Comparison of ENCODE assay signal across 19 cellular contexts in genomic region chr10:36662571-36662970, GRCh38.
A peak's percentile ranks its signal among the peaks of the same experiment; 100 is the strongest.
DNase-seq lines count a peak whose midpoint lies in the region; ATAC-seq and TF ChIP-seq lines count a peak whose summit lies in the region.
"Had no signal": no experiment of that assay in that cellular context is flagged by ENCODE, and none has a peak within 500 bp of the region (broad histone marks: within the 10 kb centered on the region; RNA-seq: fewer than 3 reads in every experiment).

No MANE protein-coding gene starts in this region.

- H3K9ac ChIP-seq in PC-3 (ENCODE audit: low read length), result no peak overlapping the region
- H3K9ac ChIP-seq: BLaER1 treated with 17β-estradiol and CSF1 and Interleukin-3, amounts not matched to agents 10 nM and 100 nM had no signal

- H3K27ac Mint-ChIP-seq in GM23338, result peak overlapping the region; percentile 74; the same call in 1 of the 2 replicates
- H3K27ac Mint-ChIP-seq: B cell; CD4-positive, alpha-beta T cell; CD8-positive, alpha-beta T cell had no signal

- BruUV-seq in PC-3 (replicated peaks; lab: Mats Ljungman, UMichigan), result no TSS peak

- ATAC-seq in GM23338 (no peak), PC-3 (peak; percentile 89), HG03280 (IDR thresholded peaks at IDR 0.05; ENCODE audit: unreplicated experiment) (no peak)
- ATAC-seq: A549; CD8-positive, alpha-beta T cell had no signal

- peaks cover 12% of the 10 kb centered on the region; the same call in 1 of the 2 replicates for H3K9me2 ChIP-seq in GM23338 (ENCODE audit: insufficient read depth)
- H3K9me2 ChIP-seq in PC-3 (replicated peaks; ENCODE audit: low read length), result no peaks in the 10 kb centered on the region

- H3K4me2 ChIP-seq in GM23338 (no peak overlapping the region), PC-3 (ENCODE audit: low read length) (peak overlapping the region; percentile 3; the same call in 1 of the 2 replicates), osteoblast (ENCODE audit: insufficient read depth, low read length) (no peak overlapping the region)
- H3K4me2 ChIP-seq: A549; BLaER1 treated with 17β-estradiol and CSF1 and Interleukin-3, amounts not matched to agents 10 nM and 100 nM had no signal

- peaks cover 5% of the 10 kb centered on the region for H3K27me3 Mint-ChIP-seq in GM23338 (ENCODE audit: insufficient read depth, low read depth, poor library complexity)
- H3K27me3 Mint-ChIP-seq: B cell; CD4-positive, alpha-beta T cell had no signal

- H3K27me3 ChIP-seq in GM23338 (ENCODE audit: insufficient read depth), result no peaks in the 10 kb centered on the region
- no peaks in the 10 kb centered on the region for H3K27me3 ChIP-seq in PC-3 (ENCODE audit: low read length)
- no peaks in the 10 kb centered on the region for H3K27me3 ChIP-seq in osteoblast (ENCODE audit: insufficient read depth, low read length)
- H3K27me3 ChIP-seq: BLaER1 treated with 17β-estradiol and CSF1 and Interleukin-3, amounts not matched to agents 10 nM and 100 nM had no signal

- peaks cover 4% of the 10 kb centered on the region; the same call in 1 of the 3 replicates for H3K9me3 Mint-ChIP-seq in GM23338

- H3K79me2 ChIP-seq in GM23338 (replicated peaks; ENCODE audit: insufficient read depth) (no peaks in the 10 kb centered on the region), PC-3 (ENCODE audit: low read length) (no peaks in the 10 kb centered on the region), osteoblast (ENCODE audit: insufficient read depth, low read length) (no peaks in the 10 kb centered on the region)

- H3K4me3 Mint-ChIP-seq in GM23338, result no peak overlapping the region
- H3K4me3 Mint-ChIP-seq: B cell; CD4-positive, alpha-beta T cell; CD8-positive, alpha-beta T cell had no signal

- TF ChIP-seq CTCF in GM23338 (conservative IDR thresholded peaks at IDR 0.05; ENCODE audit: low read depth in 2 of 2) (no peak), PC-3 (conservative IDR thresholded peaks at IDR 0.05; ENCODE audit: low read depth, low read length) (no peak), VCaP (conservative IDR thresholded peaks at IDR 0.05) (no peak), osteoblast (IDR thresholded peaks at IDR 0.05; ENCODE audit: extremely low read depth, low read depth, low read length) (no peak)

- no peaks in the 10 kb centered on the region for H4K20me1 ChIP-seq in GM23338 (replicated peaks; ENCODE audit: insufficient read depth)
- no peaks in the 10 kb centered on the region for H4K20me1 ChIP-seq in PC-3 (ENCODE audit: low read length)
- no peaks in the 10 kb centered on the region for H4K20me1 ChIP-seq in osteoblast (ENCODE audit: insufficient read depth, low read length)
- H4K20me1 ChIP-seq: BLaER1 treated with 17β-estradiol and CSF1 and Interleukin-3, amounts not matched to agents 10 nM and 100 nM had no signal

- POLR2A ChIA-PET in PC-3 (lab: Charles Lee; ENCODE audit: unreplicated experiment), result no interaction called here

- CTCF ChIA-PET in PC-3 (lab: Charles Lee), result interaction anchor here (0.6 kb wide), 1 partner anchor 472 kb away, joined by 3 read pairs; no protein-coding TSS in a partner anchor

- H3K27ac ChIP-seq in GM23338 (ENCODE audit: low read depth), result no peak overlapping the region
- peak overlapping the region; percentile 5; the same call in 1 of the 2 replicates for H3K27ac ChIP-seq in PC-3 (ENCODE audit: low read length)
- H3K27ac ChIP-seq in VCaP, result peak overlapping the region; percentile 36
- H3K27ac ChIP-seq in osteoblast (ENCODE audit: low read depth, low read length), result no peak overlapping the region
- H3K27ac ChIP-seq: 22Rv1; A549; BLaER1 treated with 17β-estradiol and CSF1 and Interleukin-3, amounts not matched to agents 10 nM and 100 nM; C4-2B had no signal

- H2AFZ ChIP-seq in GM23338 (no peak overlapping the region), PC-3 (ENCODE audit: low read length) (peak overlapping the region; percentile 19; the same call in 1 of the 2 replicates), osteoblast (ENCODE audit: low read length) (peak overlapping the region; percentile 40)

- intact Hi-C loops in PC-3 (cut with micrococcal nuclease), result no loop called here

- DNase-seq in GM23338 (ENCODE audit: low spot score) (no peak), PC-3 (peak; percentile 86), osteoblast (ENCODE audit: insufficient read length, low spot score, missing footprints) (no peak), SIG-M5 (lab: John Stamatoyannopoulos, UW) (no peak)
- no peak for DNase-seq in activated CD4-positive, alpha-beta T cell treated with anti-CD3 and anti-CD28 coated beads, Interleukin-2, amount 50 U/mL, for 4 hours
- DNase-seq: AML-193; Caco-2; Calu3; CD4-positive, alpha-beta T cell; CD8-positive, alpha-beta T cell; DMS79 treated with DMSO at 0.1 percent for 48 hours; GF-D8 had no signal

- no peaks in the 10 kb centered on the region for H3K36me3 Mint-ChIP-seq in GM23338 (ENCODE audit: low read depth)
- H3K36me3 Mint-ChIP-seq: CD8-positive, alpha-beta T cell had no signal

- H3K4me3 ChIP-seq in GM23338, result no peak overlapping the region
- H3K4me3 ChIP-seq in PC-3 (ENCODE audit: low read length), result no peak overlapping the region
- no peak overlapping the region for H3K4me3 ChIP-seq in osteoblast (ENCODE audit: insufficient read depth, low read length)
- H3K4me3 ChIP-seq: A549; BLaER1 treated with 17β-estradiol and CSF1 and Interleukin-3, amounts not matched to agents 10 nM and 100 nM had no signal

- H3K9me3 ChIP-seq in PC-3 (ENCODE audit: low read length) (no peaks in the 10 kb centered on the region), osteoblast (ENCODE audit: low read depth, low read length) (no peaks in the 10 kb centered on the region)
- H3K9me3 ChIP-seq: BLaER1 treated with 17β-estradiol and CSF1 and Interleukin-3, amounts not matched to agents 10 nM and 100 nM; Caco-2 had no signal

- H3F3A ChIP-seq in GM23338 (replicated peaks; ENCODE audit: low read depth), result no peaks in the 10 kb centered on the region
- H3F3A ChIP-seq in PC-3 (ENCODE audit: low read length, unreplicated experiment), result no peaks in the 10 kb centered on the region

- no peaks in the 10 kb centered on the region for H3K4me1 Mint-ChIP-seq in GM23338
- H3K4me1 Mint-ChIP-seq: B cell had no signal

- H3K36me3 ChIP-seq in GM23338 (ENCODE audit: insufficient read depth) (no peaks in the 10 kb centered on the region), PC-3 (ENCODE audit: low read depth, low read length) (no peaks in the 10 kb centered on the region), osteoblast (ENCODE audit: insufficient read depth, low read length) (no peaks in the 10 kb centered on the region)
- H3K36me3 ChIP-seq: BLaER1 treated with 17β-estradiol and CSF1 and Interleukin-3, amounts not matched to agents 10 nM and 100 nM had no signal

- H3K4me1 ChIP-seq in GM23338 (ENCODE audit: insufficient read depth) (no peaks in the 10 kb centered on the region), PC-3 (ENCODE audit: insufficient read depth, low read length) (peaks cover 12% of the 10 kb centered on the region), osteoblast (ENCODE audit: insufficient read depth, low read length) (no peaks in the 10 kb centered on the region)
- H3K4me1 ChIP-seq: A549; BLaER1 treated with 17β-estradiol and CSF1 and Interleukin-3, amounts not matched to agents 10 nM and 100 nM; Caco-2 had no signal

TF ChIP-seq in GM23338, 12 proteins besides CTCF, POLR2A, EP300 and RAD21:
- no peak for TF ChIP-seq CREB1 (CRISPR knock-in tag; IDR thresholded peaks at IDR 0.05; ENCODE audit: low read depth)

Comparison
In these comparisons a context has a peak if more than half of its experiments do, and no peak if none do; other contexts are left out.
1. H3K27ac ChIP-seq: peak in PC-3 (single experiment) and VCaP (single experiment); none in GM23338 (single experiment) and osteoblast (single experiment).